Comparison of ENCODE assay signal across 11 cellular contexts in the genomic region with DNA sequence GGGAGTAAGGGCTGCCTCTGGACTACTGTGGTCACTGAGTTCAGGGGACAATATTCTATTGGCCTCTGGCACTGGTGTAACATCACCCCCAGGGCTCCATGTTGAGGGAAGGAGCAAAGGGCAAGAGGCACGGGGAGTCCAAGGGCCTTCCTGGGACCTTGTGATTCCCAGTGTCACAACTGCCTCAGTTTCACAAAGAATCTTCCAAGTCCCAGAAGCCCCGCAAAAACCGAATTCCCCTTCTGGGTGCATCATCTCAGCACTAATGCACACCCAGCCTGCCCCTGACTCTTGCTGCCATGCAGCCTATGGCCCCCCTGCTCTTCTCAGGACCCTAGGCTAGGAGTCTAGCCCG. TPM values are rescaled to one million over a fixed set of nuclear protein-coding genes. Genes with fewer than 3 reads are reported as not detected.
A peak's percentile ranks its signal among the peaks of the same experiment; 100 is the strongest.
DNase-seq lines count a peak whose midpoint lies in the region; ATAC-seq and TF ChIP-seq lines count a peak whose summit lies in the region.
"Had no signal": no experiment of that assay in that cellular context is flagged by ENCODE, and none has a peak within 500 bp of the region (broad histone marks: within the 10 kb centered on the region; RNA-seq: fewer than 3 reads in every experiment).

No MANE protein-coding gene starts in this region.

- CTCF ChIA-PET in AG04450 (lab: Charles Lee): interaction anchor here (0.7 to 2.5 kb wide), 2 partner anchors 157 to 440 kb away, joined by 6 to 8 read pairs; no protein-coding TSS in a partner anchor

- no peak for DNase-seq in AG04450 (ENCODE audit: low read depth, low spot score)
- DNase-seq in hepatocyte (ENCODE audit: low spot score): no peak
- no peak for DNase-seq in gastrocnemius medialis
- DNase-seq in NCI-H187 treated with DMSO at 0.1 percent for 48 hours (lab: John Stamatoyannopoulos, UW): no peak
- DNase-seq in NCI-H1092 (lab: John Stamatoyannopoulos, UW): no peak
- no peak for DNase-seq in activated CD4-positive, alpha-beta T cell treated with anti-CD3 and anti-CD28 coated beads for 1 hour
- DNase-seq: activated naive CD4-positive, alpha-beta T cell treated with Interleukin-2 at 50 U/mL for 16 hours had no signal

- H3K27me3 ChIP-seq in AG04450 (ENCODE audit: control insufficient read depth, insufficient read depth, low read length) (no peaks in the 10 kb centered on the region), hepatocyte (no peaks in the 10 kb centered on the region), gastrocnemius medialis (no peaks in the 10 kb centered on the region)

- POLR2A ChIA-PET in AG04450 (lab: Yijun Ruan, JAX): interaction anchor here (0.5 to 7.0 kb wide), 11 partner anchors 11 to 146 kb away, joined by 3 to 53 read pairs (median 4); no protein-coding TSS in a partner anchor

- WGBS in hepatocyte (ENCODE audit: low lambda C conversion rate, missing lambda C conversion rate): 92% methylated on average over 4 of the region's 4 CpGs

- TF ChIP-seq CTCF in AG04450 (IDR thresholded peaks at IDR 0.05; ENCODE audit: low read depth, low read length) (no peak), WI38 (IDR thresholded peaks at IDR 0.05; ENCODE audit: low read depth, low read length) (no peak), hepatocyte (IDR thresholded peaks at IDR 0.05; ENCODE audit: poor library complexity) (no peak), gastrocnemius medialis (IDR thresholded peaks at IDR 0.05 in 4 of 5, conservative IDR thresholded peaks at IDR 0.05 in 1 of 5) (no peak)

- peaks cover 4% of the 10 kb centered on the region; the same call in 1 of the 2 replicates for H3K9me3 ChIP-seq in AG04450 (ENCODE audit: control insufficient read depth, insufficient read depth, low read length)
- H3K9me3 ChIP-seq in hepatocyte (ENCODE audit: low read depth): no peaks in the 10 kb centered on the region
- no peaks in the 10 kb centered on the region for H3K9me3 ChIP-seq in gastrocnemius medialis
- H3K9me3 ChIP-seq: BLaER1 treated with 17β-estradiol and CSF1 and Interleukin-3, amounts not matched to agents 10 nM and 100 nM had no signal

- H3K36me3 ChIP-seq in hepatocyte (replicated peaks; ENCODE audit: insufficient read depth, low read depth): no peaks in the 10 kb centered on the region
- H3K36me3 ChIP-seq in gastrocnemius medialis: peaks cover 0 to 18% of the 10 kb centered on the region in 2 donors
- H3K36me3 ChIP-seq: BLaER1 treated with 17β-estradiol and CSF1 and Interleukin-3, amounts not matched to agents 10 nM and 100 nM had no signal

- peaks cover 63% of the 10 kb centered on the region for H4K20me1 ChIP-seq in hepatocyte (ENCODE audit: insufficient read depth, poor library complexity, severe bottlenecking)

- in situ Hi-C loops in gastrocnemius medialis (cut with MboI; ENCODE audit: low sequenced_read_pairs in 4 of 4): no loop called here

- no peak overlapping the region for H2AFZ ChIP-seq in hepatocyte

- peaks cover 68% of the 10 kb centered on the region for H3K79me2 ChIP-seq in hepatocyte

- H3K4me2 ChIP-seq in hepatocyte: no peak overlapping the region

- ATAC-seq in gastrocnemius medialis (no peak), GM21360 (IDR thresholded peaks at IDR 0.05; ENCODE audit: unreplicated experiment) (no peak)

- H3K4me1 ChIP-seq in hepatocyte (ENCODE audit: insufficient read depth) (peaks cover 76% of the 10 kb centered on the region), gastrocnemius medialis (peaks cover 83 to 96% of the 10 kb centered on the region in 2 donors)

- intact Hi-C loops in gastrocnemius medialis (cut with DNase I; ENCODE audit: low total_unique reads): loop anchor here (10.0 kb wide), 2 partner anchors 794 to 1644 kb away; a partner anchor contains a TSS

- TF ChIP-seq POLR2A in gastrocnemius medialis (IDR thresholded peaks at IDR 0.05): no peak

- H3K4me3 ChIP-seq in AG04450 (ENCODE audit: low read depth, low read length): peak overlapping the region; percentile 7; the same call in 1 of the 2 replicates
- 0 out of 2 replicates have a peak overlapping the region, but pooled peaks have one; percentile 1 for H3K4me3 ChIP-seq in WI38 (ENCODE audit: low read depth, low read length)
- no peak overlapping the region for H3K4me3 ChIP-seq in hepatocyte
- H3K4me3 ChIP-seq in gastrocnemius medialis: no peak overlapping the region
- H3K4me3 ChIP-seq: BLaER1 treated with 17β-estradiol and CSF1 and Interleukin-3, amounts not matched to agents 10 nM and 100 nM had no signal

- no peaks in the 10 kb centered on the region for H3K9me2 ChIP-seq in hepatocyte (replicated peaks; ENCODE audit: insufficient read depth)

- peak overlapping the region; percentile 100 for H3K27ac ChIP-seq in AG04450 (ENCODE audit: low read depth, low read length)
- H3K27ac ChIP-seq in hepatocyte: peak overlapping the region; percentile 44
- peak overlapping the region; percentile 21 to 99 (median 97) for H3K27ac ChIP-seq in gastrocnemius medialis
- H3K27ac ChIP-seq: BLaER1 treated with 17β-estradiol and CSF1 and Interleukin-3, amounts not matched to agents 10 nM and 100 nM had no signal

RNA-seq across cellular contexts. Expression of a gene that starts 5.5 kb away (rescaled TPM):
- polyA plus RNA-seq in AG04450 (2011; rRNA removed) (74.5 and 78.9 TPM in 2 replicates), hepatocyte (63.9 and 74.2 TPM in 2 replicates)
- 111 and 136 TPM in 2 replicates for polyA minus RNA-seq in AG04450 (2011; rRNA and poly(A)+ RNA removed)
- total RNA-seq in hepatocyte (71.4 and 81.6 TPM in 2 replicates), gastrocnemius medialis (10 to 100 TPM; 17.9 to 29.9 (median 20.6) TPM)
- total RNA-seq: T-helper 1 cell treated with Interleukin-12 subunit alpha and Interleukin-12 subunit beta and Interleukin-4 antibody, amounts not matched to agents 30 ng/mL and 1 ng/mL, for 36 hours had no signal

Comparison
In these comparisons a context has a peak if more than half of its experiments do, and no peak if none do; other contexts are left out.
1. H3K27ac ChIP-seq: peak in every context shown above with its lines; median percentile 100 in AG04450; 97 in gastrocnemius medialis; 44 in hepatocyte.
2. H3K4me3 ChIP-seq: peak in AG04450 (single experiment) and WI38 (single experiment); none in hepatocyte (single experiment) and gastrocnemius medialis (0 of 4).